2 cellular contexts compared by ENCODE assay signal in the genomic region with DNA sequence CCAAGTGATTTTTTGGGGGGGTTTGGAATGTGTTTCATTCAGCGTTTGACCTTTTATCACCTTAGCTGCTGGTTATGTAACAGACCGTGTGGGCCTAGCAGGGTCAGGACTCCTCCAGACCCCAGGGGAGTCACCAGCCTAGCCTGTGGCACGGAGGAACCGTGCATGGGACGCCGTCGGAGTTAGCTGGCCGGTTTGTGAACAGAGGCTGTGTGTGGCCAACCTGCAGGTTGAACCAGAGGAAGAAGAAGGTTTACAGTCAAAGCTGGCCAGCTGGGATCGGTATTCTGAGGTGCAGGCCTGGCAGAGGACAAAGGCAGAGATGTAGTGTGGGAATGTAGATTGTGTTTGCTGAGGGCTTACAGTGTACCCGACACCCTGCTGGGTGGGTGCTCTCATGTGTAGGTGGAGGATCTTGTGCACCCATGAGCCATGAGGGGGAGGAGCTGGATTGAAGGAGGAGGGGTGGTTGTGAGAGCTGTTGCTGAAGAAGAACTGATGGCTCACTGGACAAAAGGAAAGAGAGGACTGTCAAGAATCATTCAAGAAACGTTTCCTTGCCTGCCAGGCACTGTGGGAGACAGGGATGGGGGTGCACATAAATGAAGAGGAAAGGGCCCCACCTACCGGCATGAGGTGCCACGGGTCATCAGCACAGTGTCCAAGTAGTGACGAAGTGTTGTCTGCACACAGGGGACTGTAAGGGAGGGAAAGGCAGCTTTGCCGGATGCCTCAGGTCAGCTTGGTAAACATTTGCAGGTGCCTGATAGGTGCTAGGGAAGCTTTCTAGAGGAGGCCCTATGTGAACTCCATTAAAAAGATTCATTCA.
TF ChIP-seq lines count a peak whose summit lies in the region.

No MANE protein-coding gene starts in this region.

TF ChIP-seq in GM23338, 12 proteins besides CTCF, POLR2A, EP300 and RAD21 (continues in another document):
- TF ChIP-seq, protein P1, sequence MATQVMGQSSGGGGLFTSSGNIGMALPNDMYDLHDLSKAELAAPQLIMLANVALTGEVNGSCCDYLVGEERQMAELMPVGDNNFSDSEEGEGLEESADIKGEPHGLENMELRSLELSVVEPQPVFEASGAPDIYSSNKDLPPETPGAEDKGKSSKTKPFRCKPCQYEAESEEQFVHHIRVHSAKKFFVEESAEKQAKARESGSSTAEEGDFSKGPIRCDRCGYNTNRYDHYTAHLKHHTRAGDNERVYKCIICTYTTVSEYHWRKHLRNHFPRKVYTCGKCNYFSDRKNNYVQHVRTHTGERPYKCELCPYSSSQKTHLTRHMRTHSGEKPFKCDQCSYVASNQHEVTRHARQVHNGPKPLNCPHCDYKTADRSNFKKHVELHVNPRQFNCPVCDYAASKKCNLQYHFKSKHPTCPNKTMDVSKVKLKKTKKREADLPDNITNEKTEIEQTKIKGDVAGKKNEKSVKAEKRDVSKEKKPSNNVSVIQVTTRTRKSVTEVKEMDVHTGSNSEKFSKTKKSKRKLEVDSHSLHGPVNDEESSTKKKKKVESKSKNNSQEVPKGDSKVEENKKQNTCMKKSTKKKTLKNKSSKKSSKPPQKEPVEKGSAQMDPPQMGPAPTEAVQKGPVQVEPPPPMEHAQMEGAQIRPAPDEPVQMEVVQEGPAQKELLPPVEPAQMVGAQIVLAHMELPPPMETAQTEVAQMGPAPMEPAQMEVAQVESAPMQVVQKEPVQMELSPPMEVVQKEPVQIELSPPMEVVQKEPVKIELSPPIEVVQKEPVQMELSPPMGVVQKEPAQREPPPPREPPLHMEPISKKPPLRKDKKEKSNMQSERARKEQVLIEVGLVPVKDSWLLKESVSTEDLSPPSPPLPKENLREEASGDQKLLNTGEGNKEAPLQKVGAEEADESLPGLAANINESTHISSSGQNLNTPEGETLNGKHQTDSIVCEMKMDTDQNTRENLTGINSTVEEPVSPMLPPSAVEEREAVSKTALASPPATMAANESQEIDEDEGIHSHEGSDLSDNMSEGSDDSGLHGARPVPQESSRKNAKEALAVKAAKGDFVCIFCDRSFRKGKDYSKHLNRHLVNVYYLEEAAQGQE (IDR thresholded peaks at IDR 0.05; ENCODE audit: unreplicated experiment), result no peak
- TF ChIP-seq, protein P2, sequence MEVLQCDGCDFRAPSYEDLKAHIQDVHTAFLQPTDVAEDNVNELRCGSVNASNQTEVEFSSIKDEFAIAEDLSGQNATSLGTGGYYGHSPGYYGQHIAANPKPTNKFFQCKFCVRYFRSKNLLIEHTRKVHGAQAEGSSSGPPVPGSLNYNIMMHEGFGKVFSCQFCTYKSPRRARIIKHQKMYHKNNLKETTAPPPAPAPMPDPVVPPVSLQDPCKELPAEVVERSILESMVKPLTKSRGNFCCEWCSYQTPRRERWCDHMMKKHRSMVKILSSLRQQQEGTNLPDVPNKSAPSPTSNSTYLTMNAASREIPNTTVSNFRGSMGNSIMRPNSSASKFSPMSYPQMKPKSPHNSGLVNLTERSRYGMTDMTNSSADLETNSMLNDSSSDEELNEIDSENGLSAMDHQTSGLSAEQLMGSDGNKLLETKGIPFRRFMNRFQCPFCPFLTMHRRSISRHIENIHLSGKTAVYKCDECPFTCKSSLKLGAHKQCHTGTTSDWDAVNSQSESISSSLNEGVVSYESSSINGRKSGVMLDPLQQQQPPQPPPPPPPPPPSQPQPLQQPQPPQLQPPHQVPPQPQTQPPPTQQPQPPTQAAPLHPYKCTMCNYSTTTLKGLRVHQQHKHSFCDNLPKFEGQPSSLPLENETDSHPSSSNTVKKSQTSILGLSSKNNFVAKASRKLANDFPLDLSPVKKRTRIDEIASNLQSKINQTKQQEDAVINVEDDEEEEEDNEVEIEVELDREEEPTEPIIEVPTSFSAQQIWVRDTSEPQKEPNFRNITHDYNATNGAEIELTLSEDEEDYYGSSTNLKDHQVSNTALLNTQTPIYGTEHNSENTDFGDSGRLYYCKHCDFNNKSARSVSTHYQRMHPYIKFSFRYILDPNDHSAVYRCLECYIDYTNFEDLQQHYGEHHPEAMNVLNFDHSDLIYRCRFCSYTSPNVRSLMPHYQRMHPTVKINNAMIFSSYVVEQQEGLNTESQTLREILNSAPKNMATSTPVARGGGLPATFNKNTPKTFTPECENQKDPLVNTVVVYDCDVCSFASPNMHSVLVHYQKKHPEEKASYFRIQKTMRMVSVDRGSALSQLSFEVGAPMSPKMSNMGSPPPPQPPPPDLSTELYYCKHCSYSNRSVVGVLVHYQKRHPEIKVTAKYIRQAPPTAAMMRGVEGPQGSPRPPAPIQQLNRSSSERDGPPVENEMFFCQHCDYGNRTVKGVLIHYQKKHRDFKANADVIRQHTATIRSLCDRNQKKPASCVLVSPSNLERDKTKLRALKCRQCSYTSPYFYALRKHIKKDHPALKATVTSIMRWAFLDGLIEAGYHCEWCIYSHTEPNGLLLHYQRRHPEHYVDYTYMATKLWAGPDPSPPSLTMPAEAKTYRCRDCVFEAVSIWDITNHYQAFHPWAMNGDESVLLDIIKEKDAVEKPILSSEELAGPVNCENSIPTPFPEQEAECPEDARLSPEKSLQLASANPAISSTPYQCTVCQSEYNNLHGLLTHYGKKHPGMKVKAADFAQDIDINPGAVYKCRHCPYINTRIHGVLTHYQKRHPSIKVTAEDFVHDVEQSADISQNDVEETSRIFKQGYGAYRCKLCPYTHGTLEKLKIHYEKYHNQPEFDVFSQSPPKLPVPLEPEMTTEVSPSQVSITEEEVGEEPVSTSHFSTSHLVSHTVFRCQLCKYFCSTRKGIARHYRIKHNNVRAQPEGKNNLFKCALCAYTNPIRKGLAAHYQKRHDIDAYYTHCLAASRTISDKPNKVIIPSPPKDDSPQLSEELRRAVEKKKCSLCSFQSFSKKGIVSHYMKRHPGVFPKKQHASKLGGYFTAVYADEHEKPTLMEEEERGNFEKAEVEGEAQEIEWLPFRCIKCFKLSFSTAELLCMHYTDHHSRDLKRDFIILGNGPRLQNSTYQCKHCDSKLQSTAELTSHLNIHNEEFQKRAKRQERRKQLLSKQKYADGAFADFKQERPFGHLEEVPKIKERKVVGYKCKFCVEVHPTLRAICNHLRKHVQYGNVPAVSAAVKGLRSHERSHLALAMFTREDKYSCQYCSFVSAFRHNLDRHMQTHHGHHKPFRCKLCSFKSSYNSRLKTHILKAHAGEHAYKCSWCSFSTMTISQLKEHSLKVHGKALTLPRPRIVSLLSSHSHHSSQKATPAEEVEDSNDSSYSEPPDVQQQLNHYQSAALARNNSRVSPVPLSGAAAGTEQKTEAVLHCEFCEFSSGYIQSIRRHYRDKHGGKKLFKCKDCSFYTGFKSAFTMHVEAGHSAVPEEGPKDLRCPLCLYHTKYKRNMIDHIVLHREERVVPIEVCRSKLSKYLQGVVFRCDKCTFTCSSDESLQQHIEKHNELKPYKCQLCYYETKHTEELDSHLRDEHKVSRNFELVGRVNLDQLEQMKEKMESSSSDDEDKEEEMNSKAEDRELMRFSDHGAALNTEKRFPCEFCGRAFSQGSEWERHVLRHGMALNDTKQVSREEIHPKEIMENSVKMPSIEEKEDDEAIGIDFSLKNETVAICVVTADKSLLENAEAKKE (CRISPR knock-in tag; IDR thresholded peaks at IDR 0.05), result no peak
- TF ChIP-seq EZH2 (IDR thresholded peaks at IDR 0.05; ENCODE audit: low read depth, unreplicated experiment), result no peak
- no peak for TF ChIP-seq ZNF331 (CRISPR knock-in tag; IDR thresholded peaks at IDR 0.05; ENCODE audit: low read depth)
- TF ChIP-seq, protein P3, sequence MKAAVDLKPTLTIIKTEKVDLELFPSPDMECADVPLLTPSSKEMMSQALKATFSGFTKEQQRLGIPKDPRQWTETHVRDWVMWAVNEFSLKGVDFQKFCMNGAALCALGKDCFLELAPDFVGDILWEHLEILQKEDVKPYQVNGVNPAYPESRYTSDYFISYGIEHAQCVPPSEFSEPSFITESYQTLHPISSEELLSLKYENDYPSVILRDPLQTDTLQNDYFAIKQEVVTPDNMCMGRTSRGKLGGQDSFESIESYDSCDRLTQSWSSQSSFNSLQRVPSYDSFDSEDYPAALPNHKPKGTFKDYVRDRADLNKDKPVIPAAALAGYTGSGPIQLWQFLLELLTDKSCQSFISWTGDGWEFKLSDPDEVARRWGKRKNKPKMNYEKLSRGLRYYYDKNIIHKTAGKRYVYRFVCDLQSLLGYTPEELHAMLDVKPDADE (IDR thresholded peaks at IDR 0.05), result no peak
- TF ChIP-seq CREB1 (CRISPR knock-in tag; IDR thresholded peaks at IDR 0.05; ENCODE audit: low read depth), result no peak
- TF ChIP-seq STAT1 (IDR thresholded peaks at IDR 0.05; ENCODE audit: unreplicated experiment), result no peak

TF ChIP-seq in H1, 55 proteins besides CTCF, POLR2A, EP300 and RAD21:
- TF ChIP-seq SIN3A (conservative IDR thresholded peaks at IDR 0.05 in 1 of 2, IDR thresholded peaks at IDR 0.05 in 1 of 2; ENCODE audit: low read depth in 1 of 2, low read length in 2 of 2), result no peak
- TF ChIP-seq CBX5 (IDR thresholded peaks at IDR 0.05; ENCODE audit: low read depth, low read length), result no peak
- TF ChIP-seq TCF12 (IDR thresholded peaks at IDR 0.05; ENCODE audit: low read depth, low read length), result no peak
- TF ChIP-seq CHD2 (IDR thresholded peaks at IDR 0.05; ENCODE audit: low read length), result no peak
